ENCODE assay signal across 15 cellular contexts in genomic region chr1:59055908-59056719, GRCh38.
DNase-seq lines count a peak whose midpoint lies in the region; ATAC-seq and TF ChIP-seq lines count a peak whose summit lies in the region.
"Had no signal": no experiment of that assay in that cellular context is flagged by ENCODE, and none has a peak within 500 bp of the region (broad histone marks: within the 10 kb centered on the region; RNA-seq: fewer than 3 reads in every experiment).

No MANE protein-coding gene starts in this region.

- WGBS in esophagus muscularis mucosa: 85% methylated on average over 7 of the region's 7 CpGs
- 60 to 66% methylated on average over 7 of the region's 7 CpGs for WGBS in thyroid gland, 2 donors

- H3K9me3 Mint-ChIP-seq in mesothelial cell of epicardium (no peaks in the 10 kb centered on the region), glutamatergic neuron (ENCODE audit: unreplicated experiment) (peaks cover 1% of the 10 kb centered on the region)

- DNase-seq in Peyer's patch (no peak), esophagus muscularis mucosa (ENCODE audit: extremely low spot score) (no peak), mesothelial cell of epicardium (ENCODE audit: low spot score in 2 of 2, unreplicated experiment in 2 of 2) (no peak), thyroid gland (peak; percentile 47 to 52), glutamatergic neuron (no peak)
- no peak for DNase-seq in activated CD4-positive, alpha-beta T cell treated with anti-CD3 and anti-CD28 coated beads, Interleukin-2, amount 50 U/mL, for 4 hours
- no peak for DNase-seq in stimulated activated CD4-positive, alpha-beta T cell treated with anti-CD3 and anti-CD28 coated beads, Interleukin-15, amount 100 ng/mL, for 24 hours
- DNase-seq: anterior cingulate cortex, NCI-H1436, NCI-H526, T-helper 2 cell had no signal

- H3K9me3 ChIP-seq in Peyer's patch (no peaks in the 10 kb centered on the region), esophagus muscularis mucosa (no peaks in the 10 kb centered on the region), thyroid gland (no peaks in the 10 kb centered on the region)

- peak overlapping the region in 3 of 4 donors; percentile 20 to 65 (median 44) for H3K27ac ChIP-seq in Peyer's patch
- peak overlapping the region; percentile 29 to 74 (median 62) for H3K27ac ChIP-seq in esophagus muscularis mucosa (replicated peaks in 1 of 4)
- peak overlapping the region; percentile 27 to 50 (median 47) for H3K27ac ChIP-seq in thyroid gland
- H3K27ac ChIP-seq: C4-2B had no signal

- TF ChIP-seq POLR2A in Peyer's patch (IDR thresholded peaks at IDR 0.05) (no peak), esophagus muscularis mucosa (IDR thresholded peaks at IDR 0.05; ENCODE audit: low read depth) (no peak), thyroid gland (IDR thresholded peaks at IDR 0.05) (no peak)

- TF ChIP-seq CTCF in Peyer's patch (IDR thresholded peaks at IDR 0.05) (no peak), esophagus muscularis mucosa (IDR thresholded peaks at IDR 0.05) (no peak), mesothelial cell of epicardium (IDR thresholded peaks at IDR 0.05; ENCODE audit: unreplicated experiment) (no peak), thyroid gland (IDR thresholded peaks at IDR 0.05) (no peak), glutamatergic neuron (IDR thresholded peaks at IDR 0.05; ENCODE audit: partially characterized antibody, unreplicated experiment) (no peak)

- TF ChIP-seq EP300 in esophagus muscularis mucosa (IDR thresholded peaks at IDR 0.05): no peak

- ATAC-seq in GM21786 (IDR thresholded peaks at IDR 0.05; ENCODE audit: unreplicated experiment): no peak

- no peak overlapping the region for H3K4me3 Mint-ChIP-seq in mesothelial cell of epicardium
- H3K4me3 Mint-ChIP-seq in glutamatergic neuron (ENCODE audit: unreplicated experiment): no peak overlapping the region
- H3K4me3 Mint-ChIP-seq: activated T-helper 1 cell treated with anti-CD3 and anti-CD28 coated beads, Interleukin-12 subunit alpha, Interleukin-12 subunit beta, Interleukin-2, Interleukin-4 antibody, amounts not matched to agents 30 ng/mL and 10 ng/mL and 1 ng/mL, durations not matched to agents 14 hours and 24 hours and 36 hours; IgD-negative memory B cell had no signal

- H3K27ac Mint-ChIP-seq in mesothelial cell of epicardium (peak overlapping the region; percentile 96), glutamatergic neuron (ENCODE audit: unreplicated experiment) (no peak overlapping the region)
- H3K27ac Mint-ChIP-seq: activated T-helper 1 cell treated with anti-CD3 and anti-CD28 coated beads, Interleukin-12 subunit alpha, Interleukin-12 subunit beta, Interleukin-2, Interleukin-4 antibody, amounts not matched to agents 30 ng/mL and 10 ng/mL and 1 ng/mL, durations not matched to agents 14 hours and 24 hours and 36 hours had no signal

- H3K36me3 ChIP-seq in Peyer's patch (no peaks in the 10 kb centered on the region), esophagus muscularis mucosa (no peaks in the 10 kb centered on the region), thyroid gland (no peaks in the 10 kb centered on the region)

- H3K4me3 ChIP-seq in Peyer's patch (no peak overlapping the region), esophagus muscularis mucosa (no peak overlapping the region), thyroid gland (replicated peaks in 1 of 3) (no peak overlapping the region)

- peaks cover 70% of the 10 kb centered on the region for H3K4me1 Mint-ChIP-seq in mesothelial cell of epicardium
- H3K4me1 Mint-ChIP-seq in glutamatergic neuron (ENCODE audit: low read depth, unreplicated experiment): no peaks in the 10 kb centered on the region

- no peaks in the 10 kb centered on the region for H3K27me3 Mint-ChIP-seq in mesothelial cell of epicardium (ENCODE audit: low read depth)
- H3K27me3 Mint-ChIP-seq in glutamatergic neuron (ENCODE audit: unreplicated experiment): peaks cover 1% of the 10 kb centered on the region

- H3K27me3 ChIP-seq in Peyer's patch (no peaks in the 10 kb centered on the region), esophagus muscularis mucosa (no peaks in the 10 kb centered on the region), thyroid gland (no peaks in the 10 kb centered on the region)

- no peaks in the 10 kb centered on the region for H3K36me3 Mint-ChIP-seq in mesothelial cell of epicardium
- H3K36me3 Mint-ChIP-seq in glutamatergic neuron (ENCODE audit: unreplicated experiment): no peaks in the 10 kb centered on the region

- intact Hi-C loops in esophagus muscularis mucosa (cut with DNase I) (no loop called here), thyroid gland (cut with DNase I) (no loop called here)

- H3K4me1 ChIP-seq in Peyer's patch (peaks cover 0 to 25% (median 1%) of the 10 kb centered on the region in 4 donors), esophagus muscularis mucosa (peaks cover 19 to 35% (median 22%) of the 10 kb centered on the region in 4 donors), thyroid gland (peaks cover 20 to 25% of the 10 kb centered on the region in 2 donors)

Comparison
In these comparisons a context has a peak if more than half of its experiments do, and no peak if none do; other contexts are left out.
1. DNase-seq: peak in thyroid gland (2 of 2); none in Peyer's patch (0 of 3), esophagus muscularis mucosa (single experiment), mesothelial cell of epicardium (0 of 2), activated CD4-positive, alpha-beta T cell treated with anti-CD3 and anti-CD28 coated beads, Interleukin-2, amount 50 U/mL, for 4 hours (0 of 2), stimulated activated CD4-positive, alpha-beta T cell treated with anti-CD3 and anti-CD28 coated beads, Interleukin-15, amount 100 ng/mL, for 24 hours (single experiment) and glutamatergic neuron (single experiment).
2. Peak in every context shown above with its lines, with median percentiles within 50 percentile points of each other: H3K27ac ChIP-seq.